ENCODE assay signal across 8 cellular contexts in genomic region chr2:25376750-25377621, GRCh38. TPM values are rescaled to one million over a fixed set of nuclear protein-coding genes. Genes with fewer than 3 reads are reported as not detected.
DNase-seq lines count a peak whose midpoint lies in the region; ATAC-seq and TF ChIP-seq lines count a peak whose summit lies in the region.

No MANE protein-coding gene starts in this region.

- peak; percentile 93 for ATAC-seq in GM18517 (IDR thresholded peaks at IDR 0.05; ENCODE audit: unreplicated experiment)
- ATAC-seq in HG03025 (IDR thresholded peaks at IDR 0.05; ENCODE audit: low FRiP score, unreplicated experiment): peak; percentile 91
- ATAC-seq in sciatic nerve: peak; percentile 94

- intact Hi-C loops in sciatic nerve (cut with DNase I): no loop called here

- H3K27ac ChIP-seq in 22Rv1: peak overlapping the region; percentile 52

- no peak overlapping the region for H3K4me3 ChIP-seq in astrocyte of the cerebellum (ENCODE audit: low read depth, low read length)

- TF ChIP-seq CTCF in 22Rv1 (IDR thresholded peaks at IDR 0.05) (peak; percentile 99), astrocyte of the cerebellum (IDR thresholded peaks at IDR 0.05; ENCODE audit: low read depth, low read length, missing control alignments) (peak; percentile 79)

- in situ Hi-C loops in astrocyte of the cerebellum (cut with HindIII; ENCODE audit: low sequenced_read_pairs): no loop called here

- DNase-seq in NCI-H1930 (lab: John Stamatoyannopoulos, UW): peak; percentile 60 to 80
- peak; percentile 80 for DNase-seq in T-helper 22 cell (ENCODE audit: low read depth)
- DNase-seq in astrocyte of the cerebellum (ENCODE audit: low read depth): peak; percentile 68
- DNase-seq in hippocampal formation (lab: John Stamatoyannopoulos, UW): peak; percentile 77 to 80
- peak; percentile 90 for DNase-seq in sciatic nerve (ENCODE audit: low spot score)

RNA-seq across cellular contexts. Expression of gene DNMT3A, which starts 35.3 kb away (rescaled TPM):
- 35.0 TPM for total RNA-seq in sciatic nerve
